Comparison of ENCODE assay signal across 9 cellular contexts in genomic region chr19:4130635-4131438, GRCh38. TPM values are rescaled to one million over a fixed set of nuclear protein-coding genes. Genes with fewer than 3 reads are reported as not detected.
A peak's percentile ranks its signal among the peaks of the same experiment; 100 is the strongest.
DNase-seq lines count a peak whose midpoint lies in the region; ATAC-seq, FAIRE-seq and TF ChIP-seq lines count a peak whose summit lies in the region.
"Had no signal": no experiment of that assay in that cellular context is flagged by ENCODE, and none has a peak within 500 bp of the region (broad histone marks: within the 10 kb centered on the region; RNA-seq: fewer than 3 reads in every experiment).

No MANE protein-coding gene starts in this region.

- WGBS in small intestine, 3 donors = 10 to 41% (median 23%) methylated on average over 10 of the region's 10 CpGs

- H3K27me3 ChIP-seq in HAP-1 (ENCODE audit: low read depth) (no peaks in the 10 kb centered on the region), small intestine (ENCODE audit: control insufficient read depth in 2 of 2, insufficient read depth in 2 of 2, low read length in 2 of 2) (no peaks in the 10 kb centered on the region)

- no peaks in the 10 kb centered on the region for H3K36me3 ChIP-seq in HAP-1 (replicated peaks)
- no peaks in the 10 kb centered on the region for H3K36me3 ChIP-seq in small intestine (ENCODE audit: control insufficient read depth in 2 of 2, insufficient read depth in 2 of 2, low read length in 2 of 2)

- peaks cover 9% of the 10 kb centered on the region for H3K4me1 ChIP-seq in HAP-1
- H3K4me1 ChIP-seq in small intestine (ENCODE audit: control insufficient read depth in 2 of 2, insufficient read depth in 1 of 2, low read depth in 1 of 2, low read length in 1 of 2) = no peaks in the 10 kb centered on the region

- H3K4me3 ChIP-seq in HAP-1 (no peak overlapping the region), small intestine (ENCODE audit: low read depth in 1 of 2, low read length in 2 of 2) (no peak overlapping the region)

- peak overlapping the region; percentile 91 for H3K27ac ChIP-seq in small intestine (ENCODE audit: low read depth in 1 of 2, low read length in 1 of 2)
- H3K27ac ChIP-seq: KMS-11 had no signal

- peak; percentile 81 for ATAC-seq in SK-N-SH treated with all-trans-retinoic acid at 6 μM for 48 hours

- H3K9me3 ChIP-seq in HAP-1 = no peaks in the 10 kb centered on the region
- H3K9me3 ChIP-seq in small intestine (ENCODE audit: control insufficient read depth, low read depth) = no peaks in the 10 kb centered on the region

- no peak for FAIRE-seq in small intestine (lab: Jason Lieb, UNC)
- FAIRE-seq: endothelial cell of umbilical vein had no signal

- in situ Hi-C loops in HAP-1 (cut with MboI; ENCODE audit: low sequenced_read_pairs) (no loop called here), G401 (cut with HindIII; ENCODE audit: low sequenced_read_pairs) (loop anchor here (10.0 kb wide), 1 partner anchor 66 kb away; the partner anchor contains the start of gene ZBTB7A)

- DNase-seq in HAP-1 (ENCODE audit: low spot score in 2 of 2) (peak; percentile 23 to 35), fibroblast of the conjunctiva (ENCODE audit: low read depth) (peak; percentile 26), small intestine (peak; percentile 99), NCI-H446 (lab: John Stamatoyannopoulos, UW) (no peak), G401 (ENCODE audit: low spot score) (no peak), globus pallidus (ENCODE audit: low spot score) (no peak)

TF ChIP-seq in SK-N-SH treated with all-trans-retinoic acid at 6 μM for 48 hours, 23 proteins besides CTCF, POLR2A, EP300 and RAD21:
- TF ChIP-seq BACH2 (CRISPR knock-in tag; IDR thresholded peaks at IDR 0.05; ENCODE audit: borderline replicate concordance) = no peak
- TF ChIP-seq RARB (CRISPR knock-in tag; IDR thresholded peaks at IDR 0.05) = no peak
- TF ChIP-seq ZNF565 (CRISPR knock-in tag; conservative IDR thresholded peaks at IDR 0.05; ENCODE audit: low read depth) = no peak
- no peak for TF ChIP-seq OSR1 (CRISPR knock-in tag; IDR thresholded peaks at IDR 0.05)
- no peak for TF ChIP-seq ZFP30 (CRISPR knock-in tag; IDR thresholded peaks at IDR 0.05)
- TF ChIP-seq TOX (CRISPR knock-in tag; IDR thresholded peaks at IDR 0.05; ENCODE audit: borderline replicate concordance) = no peak
- no peak for TF ChIP-seq ISL1 (CRISPR knock-in tag; IDR thresholded peaks at IDR 0.05)
- TF ChIP-seq ZNF70 (CRISPR knock-in tag; IDR thresholded peaks at IDR 0.05) = no peak
- TF ChIP-seq POU6F1 (CRISPR knock-in tag; IDR thresholded peaks at IDR 0.05; ENCODE audit: borderline replicate concordance, low read depth) = no peak

RNA-seq across cellular contexts. Expression of gene MAP2K2, which starts 6.9 kb away (rescaled TPM):
- 100 to 1,000 TPM; 283 to 522 (median 492) TPM for polyA plus RNA-seq in small intestine
- 370 and 376 TPM in 2 replicates for total RNA-seq in G401 (2014; rRNA removed; shearing (Covaris generic))

RNA-seq across cellular contexts. Expression of gene CREB3L3, which starts 22.6 kb away (rescaled TPM):
- 100 to 1,000 TPM in 2 of 3 donors, 10 to 100 TPM in 1; 77.2 to 658 (median 496) TPM for polyA plus RNA-seq in small intestine
- not detected in 2 replicates for total RNA-seq in G401 (2014; rRNA removed; shearing (Covaris generic))
- total RNA-seq: endothelial cell of umbilical vein had no signal
- polyA plus RNA-seq: endothelial cell of umbilical vein had no signal

RNA-seq across cellular contexts. Expression of gene SIRT6, which starts 51.5 kb away (rescaled TPM):
- 10 to 100 TPM; 39.2 to 48.1 (median 46.5) TPM for polyA plus RNA-seq in small intestine
- total RNA-seq in G401 (2014; rRNA removed; shearing (Covaris generic)) = 17.2 and 21.8 TPM in 2 replicates

RNA-seq across cellular contexts. Expression of gene ANKRD24, which starts 51.7 kb away (rescaled TPM):
- polyA plus RNA-seq in small intestine = 1 to 10 TPM; 1.6 to 2.7 (median 1.9) TPM
- total RNA-seq in G401 (2014; rRNA removed; shearing (Covaris generic)) = 3.8 and 4.4 TPM in 2 replicates

Comparison
In these comparisons a context has a peak if more than half of its experiments do, and no peak if none do; other contexts are left out.
1. DNase-seq: peak in HAP-1 (2 of 2), fibroblast of the conjunctiva (single experiment) and small intestine (single experiment); none in NCI-H446 (0 of 2), G401 (single experiment) and globus pallidus (single experiment).